1 cellular context compared by ENCODE assay signal in the genomic region with DNA sequence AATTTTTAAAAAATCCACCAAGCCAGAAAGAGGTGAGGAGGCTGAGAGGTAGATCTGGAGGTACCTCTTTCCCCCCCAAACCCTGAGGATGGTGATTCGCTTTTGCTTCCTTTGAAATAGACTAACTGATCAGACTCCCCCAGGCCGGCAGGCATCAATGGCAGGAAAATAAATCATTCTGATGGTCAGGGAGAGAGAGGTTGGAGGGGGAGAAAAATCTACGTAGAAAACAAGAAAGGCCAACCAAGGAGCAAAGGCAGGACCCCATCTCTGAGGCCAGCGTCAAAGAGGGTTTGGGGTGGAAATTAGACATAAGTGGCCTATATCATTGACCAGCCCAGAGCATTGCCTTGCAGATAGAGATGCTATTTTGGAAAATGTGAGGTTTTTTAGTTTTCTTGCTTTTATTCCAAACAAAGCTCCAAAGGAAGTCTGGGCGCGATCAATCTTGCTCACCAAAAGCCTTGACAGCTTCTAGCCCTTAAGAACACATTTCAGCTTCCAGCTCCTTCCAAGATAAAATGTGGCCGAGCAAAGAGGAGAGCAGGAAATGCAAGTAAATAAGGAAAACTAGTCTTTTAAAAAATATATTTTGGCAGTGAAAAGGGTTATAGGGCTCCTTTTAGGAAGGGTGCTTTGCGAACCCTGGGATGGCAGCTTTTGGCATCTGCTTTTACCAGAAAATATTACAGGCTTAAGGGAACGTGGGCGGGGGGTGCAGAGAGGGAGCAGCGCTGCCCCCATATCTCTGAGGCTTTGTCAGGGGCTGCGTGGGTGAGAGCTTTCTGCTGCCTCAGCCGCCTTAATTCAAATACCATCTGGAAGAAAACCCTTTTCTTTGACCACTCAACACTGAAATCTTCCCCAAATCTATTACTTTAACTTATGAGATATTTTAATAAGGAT.
A peak's percentile ranks its signal among the peaks of the same experiment; 100 is the strongest.
TF ChIP-seq lines count a peak whose summit lies in the region.

No MANE protein-coding gene starts in this region.

TF ChIP-seq in GM23338, 12 proteins besides CTCF, POLR2A, EP300 and RAD21:
- TF ChIP-seq ETS1 (IDR thresholded peaks at IDR 0.05) (no peak), EZH2 (IDR thresholded peaks at IDR 0.05; ENCODE audit: low read depth, unreplicated experiment) (peak; percentile 81), CREB1 (CRISPR knock-in tag; IDR thresholded peaks at IDR 0.05; ENCODE audit: low read depth) (no peak), ZNF331 (CRISPR knock-in tag; IDR thresholded peaks at IDR 0.05; ENCODE audit: low read depth) (no peak), POLR2AphosphoS5 (IDR thresholded peaks at IDR 0.05; ENCODE audit: low read depth) (no peak), EZH2phosphoT487 (IDR thresholded peaks at IDR 0.05; ENCODE audit: unreplicated experiment) (peak; percentile 61), STAT1 (IDR thresholded peaks at IDR 0.05; ENCODE audit: unreplicated experiment) (no peak), REST (IDR thresholded peaks at IDR 0.05; ENCODE audit: unreplicated experiment) (no peak)
- TF ChIP-seq, protein P1, sequence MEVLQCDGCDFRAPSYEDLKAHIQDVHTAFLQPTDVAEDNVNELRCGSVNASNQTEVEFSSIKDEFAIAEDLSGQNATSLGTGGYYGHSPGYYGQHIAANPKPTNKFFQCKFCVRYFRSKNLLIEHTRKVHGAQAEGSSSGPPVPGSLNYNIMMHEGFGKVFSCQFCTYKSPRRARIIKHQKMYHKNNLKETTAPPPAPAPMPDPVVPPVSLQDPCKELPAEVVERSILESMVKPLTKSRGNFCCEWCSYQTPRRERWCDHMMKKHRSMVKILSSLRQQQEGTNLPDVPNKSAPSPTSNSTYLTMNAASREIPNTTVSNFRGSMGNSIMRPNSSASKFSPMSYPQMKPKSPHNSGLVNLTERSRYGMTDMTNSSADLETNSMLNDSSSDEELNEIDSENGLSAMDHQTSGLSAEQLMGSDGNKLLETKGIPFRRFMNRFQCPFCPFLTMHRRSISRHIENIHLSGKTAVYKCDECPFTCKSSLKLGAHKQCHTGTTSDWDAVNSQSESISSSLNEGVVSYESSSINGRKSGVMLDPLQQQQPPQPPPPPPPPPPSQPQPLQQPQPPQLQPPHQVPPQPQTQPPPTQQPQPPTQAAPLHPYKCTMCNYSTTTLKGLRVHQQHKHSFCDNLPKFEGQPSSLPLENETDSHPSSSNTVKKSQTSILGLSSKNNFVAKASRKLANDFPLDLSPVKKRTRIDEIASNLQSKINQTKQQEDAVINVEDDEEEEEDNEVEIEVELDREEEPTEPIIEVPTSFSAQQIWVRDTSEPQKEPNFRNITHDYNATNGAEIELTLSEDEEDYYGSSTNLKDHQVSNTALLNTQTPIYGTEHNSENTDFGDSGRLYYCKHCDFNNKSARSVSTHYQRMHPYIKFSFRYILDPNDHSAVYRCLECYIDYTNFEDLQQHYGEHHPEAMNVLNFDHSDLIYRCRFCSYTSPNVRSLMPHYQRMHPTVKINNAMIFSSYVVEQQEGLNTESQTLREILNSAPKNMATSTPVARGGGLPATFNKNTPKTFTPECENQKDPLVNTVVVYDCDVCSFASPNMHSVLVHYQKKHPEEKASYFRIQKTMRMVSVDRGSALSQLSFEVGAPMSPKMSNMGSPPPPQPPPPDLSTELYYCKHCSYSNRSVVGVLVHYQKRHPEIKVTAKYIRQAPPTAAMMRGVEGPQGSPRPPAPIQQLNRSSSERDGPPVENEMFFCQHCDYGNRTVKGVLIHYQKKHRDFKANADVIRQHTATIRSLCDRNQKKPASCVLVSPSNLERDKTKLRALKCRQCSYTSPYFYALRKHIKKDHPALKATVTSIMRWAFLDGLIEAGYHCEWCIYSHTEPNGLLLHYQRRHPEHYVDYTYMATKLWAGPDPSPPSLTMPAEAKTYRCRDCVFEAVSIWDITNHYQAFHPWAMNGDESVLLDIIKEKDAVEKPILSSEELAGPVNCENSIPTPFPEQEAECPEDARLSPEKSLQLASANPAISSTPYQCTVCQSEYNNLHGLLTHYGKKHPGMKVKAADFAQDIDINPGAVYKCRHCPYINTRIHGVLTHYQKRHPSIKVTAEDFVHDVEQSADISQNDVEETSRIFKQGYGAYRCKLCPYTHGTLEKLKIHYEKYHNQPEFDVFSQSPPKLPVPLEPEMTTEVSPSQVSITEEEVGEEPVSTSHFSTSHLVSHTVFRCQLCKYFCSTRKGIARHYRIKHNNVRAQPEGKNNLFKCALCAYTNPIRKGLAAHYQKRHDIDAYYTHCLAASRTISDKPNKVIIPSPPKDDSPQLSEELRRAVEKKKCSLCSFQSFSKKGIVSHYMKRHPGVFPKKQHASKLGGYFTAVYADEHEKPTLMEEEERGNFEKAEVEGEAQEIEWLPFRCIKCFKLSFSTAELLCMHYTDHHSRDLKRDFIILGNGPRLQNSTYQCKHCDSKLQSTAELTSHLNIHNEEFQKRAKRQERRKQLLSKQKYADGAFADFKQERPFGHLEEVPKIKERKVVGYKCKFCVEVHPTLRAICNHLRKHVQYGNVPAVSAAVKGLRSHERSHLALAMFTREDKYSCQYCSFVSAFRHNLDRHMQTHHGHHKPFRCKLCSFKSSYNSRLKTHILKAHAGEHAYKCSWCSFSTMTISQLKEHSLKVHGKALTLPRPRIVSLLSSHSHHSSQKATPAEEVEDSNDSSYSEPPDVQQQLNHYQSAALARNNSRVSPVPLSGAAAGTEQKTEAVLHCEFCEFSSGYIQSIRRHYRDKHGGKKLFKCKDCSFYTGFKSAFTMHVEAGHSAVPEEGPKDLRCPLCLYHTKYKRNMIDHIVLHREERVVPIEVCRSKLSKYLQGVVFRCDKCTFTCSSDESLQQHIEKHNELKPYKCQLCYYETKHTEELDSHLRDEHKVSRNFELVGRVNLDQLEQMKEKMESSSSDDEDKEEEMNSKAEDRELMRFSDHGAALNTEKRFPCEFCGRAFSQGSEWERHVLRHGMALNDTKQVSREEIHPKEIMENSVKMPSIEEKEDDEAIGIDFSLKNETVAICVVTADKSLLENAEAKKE (CRISPR knock-in tag; IDR thresholded peaks at IDR 0.05), result no peak
TF ChIP-seq in GM23338: peak in this region for 2.
